23 cellular contexts compared by ENCODE assay signal in genomic region chr1:23079025-23079424, GRCh38.
"Had no signal": no experiment of that assay in that cellular context is flagged by ENCODE, and none has a peak within 500 bp of the region (broad histone marks: within the 10 kb centered on the region; RNA-seq: fewer than 3 reads in every experiment).

No MANE protein-coding gene starts in this region.

- H3K27ac ChIP-seq: esophagus muscularis mucosa, suprapubic skin, transverse colon, vagina had no signal

- H3K27me3 ChIP-seq: esophagus muscularis mucosa, suprapubic skin, transverse colon, vagina had no signal

- H3K27me3 Mint-ChIP-seq: activated CD4-positive, alpha-beta memory T cell treated with anti-CD3 and anti-CD28 coated beads, Interleukin-2, amount 10 ng/mL, durations not matched to agents 7 days and 5 days; activated CD4-positive, alpha-beta T cell treated with anti-CD3 and anti-CD28 coated beads for 36 hours; activated CD8-positive, alpha-beta memory T cell treated with anti-CD3 and anti-CD28 coated beads, Interleukin-2, amount 10 ng/mL, durations not matched to agents 7 days and 5 days; activated naive CD8-positive, alpha-beta T cell treated with anti-CD3 and anti-CD28 coated beads, Interleukin-2, amount 50 U/mL, for 24 hours; natural killer cell treated with Interleukin-12 subunit alpha and Interleukin-12 subunit beta and Interleukin-15 and Interleukin-18, amount 100 ng/mL, for 72 hours; stimulated activated naive CD8-positive, alpha-beta T cell treated with anti-CD3 and anti-CD28 coated beads, Interleukin-15, Interleukin-2, amounts not matched to agents 100 ng/mL and 50 ng/mL, for 24 hours had no signal

- DNase-seq: activated CD4-positive, alpha-beta memory T cell treated with anti-CD3 and anti-CD28 coated beads, Interleukin-2, amount 10 ng/mL, durations not matched to agents 7 days and 5 days; activated CD4-positive, alpha-beta T cell treated with anti-CD3 and anti-CD28 coated beads for 36 hours; activated CD8-positive, alpha-beta memory T cell treated with anti-CD3 and anti-CD28 coated beads, Interleukin-2, amount 10 ng/mL, durations not matched to agents 7 days and 5 days; activated naive CD4-positive, alpha-beta T cell treated with anti-CD3 and anti-CD28 coated beads for 36 hours; activated naive CD8-positive, alpha-beta T cell treated with anti-CD3 and anti-CD28 coated beads, Interleukin-2, amount 50 U/mL, for 24 hours; aorta; cortex of kidney; immature natural killer cell; kidney glomerular epithelial cell; left ventricle myocardium superior; mesenchymal stem cell; nucleus accumbens; retina; stimulated activated CD4-positive, alpha-beta T cell treated with anti-CD3 and anti-CD28 coated beads, Interleukin-1b, Interleukin-23, amount 100 ng/mL, for 48 hours; T-helper 2 cell; transverse colon had no signal

- H3K9me3 ChIP-seq: esophagus muscularis mucosa, suprapubic skin, transverse colon, vagina had no signal

- H3K9me3 Mint-ChIP-seq: activated CD4-positive, alpha-beta memory T cell treated with anti-CD3 and anti-CD28 coated beads, Interleukin-2, amount 10 ng/mL, durations not matched to agents 7 days and 5 days; activated naive CD4-positive, alpha-beta T cell treated with anti-CD3 and anti-CD28 coated beads for 36 hours; activated naive CD8-positive, alpha-beta T cell treated with anti-CD3 and anti-CD28 coated beads, Interleukin-2, amount 50 U/mL, for 24 hours; activated T-helper 2 cell treated with anti-CD3 and anti-CD28 coated beads, Interferon-gamma antibody, Interleukin-2, Interleukin-4, amounts not matched to agents 10 μg/mL and 5 μg/mL and 100 μg/mL, durations not matched to agents 14 hours and 24 hours and 36 hours; immature natural killer cell; natural killer cell treated with Interleukin-12 subunit alpha and Interleukin-12 subunit beta and Interleukin-15 and Interleukin-18, amount 100 ng/mL, for 72 hours; stimulated activated naive CD8-positive, alpha-beta T cell treated with anti-CD3 and anti-CD28 coated beads, Interleukin-15, Interleukin-2, amounts not matched to agents 100 ng/mL and 50 ng/mL, for 24 hours; WTC11 had no signal

- H3K4me1 Mint-ChIP-seq: activated CD4-positive, alpha-beta memory T cell treated with anti-CD3 and anti-CD28 coated beads, Interleukin-2, amount 10 ng/mL, durations not matched to agents 7 days and 5 days; activated CD4-positive, alpha-beta T cell treated with anti-CD3 and anti-CD28 coated beads for 36 hours; activated CD8-positive, alpha-beta memory T cell treated with anti-CD3 and anti-CD28 coated beads, Interleukin-2, amount 10 ng/mL, durations not matched to agents 7 days and 5 days; activated naive CD8-positive, alpha-beta T cell treated with anti-CD3 and anti-CD28 coated beads, Interleukin-2, amount 50 U/mL, for 24 hours; immature natural killer cell had no signal

- ATAC-seq: activated CD4-positive, alpha-beta T cell treated with anti-CD3 and anti-CD28 coated beads for 36 hours; activated CD8-positive, alpha-beta memory T cell treated with anti-CD3 and anti-CD28 coated beads, Interleukin-2, amount 10 ng/mL, durations not matched to agents 7 days and 5 days; activated naive CD8-positive, alpha-beta T cell treated with anti-CD3 and anti-CD28 coated beads, Interleukin-2, amount 50 U/mL, for 24 hours; left ventricle myocardium superior; natural killer cell treated with Interleukin-12 subunit alpha and Interleukin-12 subunit beta and Interleukin-15 and Interleukin-18, amount 100 ng/mL, for 72 hours; WTC11 had no signal

- H3K27ac Mint-ChIP-seq: activated CD4-positive, alpha-beta T cell treated with anti-CD3 and anti-CD28 coated beads for 36 hours; activated CD8-positive, alpha-beta memory T cell treated with anti-CD3 and anti-CD28 coated beads, Interleukin-2, amount 10 ng/mL, durations not matched to agents 7 days and 5 days; activated naive CD8-positive, alpha-beta T cell treated with anti-CD3 and anti-CD28 coated beads, Interleukin-2, amount 50 U/mL, for 24 hours; activated T-helper 2 cell treated with anti-CD3 and anti-CD28 coated beads, Interferon-gamma antibody, Interleukin-2, Interleukin-4, amounts not matched to agents 10 μg/mL and 5 μg/mL and 100 μg/mL, durations not matched to agents 14 hours and 24 hours and 36 hours; stimulated activated naive CD8-positive, alpha-beta T cell treated with anti-CD3 and anti-CD28 coated beads, Interleukin-15, Interleukin-2, amounts not matched to agents 100 ng/mL and 50 ng/mL, for 24 hours; WTC11 had no signal

- H3K4me3 ChIP-seq: esophagus muscularis mucosa, suprapubic skin, transverse colon, vagina had no signal

- H3K4me3 Mint-ChIP-seq: activated CD4-positive, alpha-beta memory T cell treated with anti-CD3 and anti-CD28 coated beads, Interleukin-2, amount 10 ng/mL, durations not matched to agents 7 days and 5 days; activated CD4-positive, alpha-beta T cell treated with anti-CD3 and anti-CD28 coated beads for 36 hours; activated CD8-positive, alpha-beta memory T cell treated with anti-CD3 and anti-CD28 coated beads, Interleukin-2, amount 10 ng/mL, durations not matched to agents 7 days and 5 days; activated naive CD4-positive, alpha-beta T cell treated with anti-CD3 and anti-CD28 coated beads for 36 hours; activated naive CD8-positive, alpha-beta T cell treated with anti-CD3 and anti-CD28 coated beads, Interleukin-2, amount 50 U/mL, for 24 hours; immature natural killer cell; natural killer cell treated with Interleukin-12 subunit alpha and Interleukin-12 subunit beta and Interleukin-15 and Interleukin-18, amount 100 ng/mL, for 72 hours; stimulated activated naive CD8-positive, alpha-beta T cell treated with anti-CD3 and anti-CD28 coated beads, Interleukin-15, Interleukin-2, amounts not matched to agents 100 ng/mL and 50 ng/mL, for 24 hours; WTC11 had no signal
